Comparison of ENCODE assay signal across 23 cellular contexts in genomic region chr20:14331671-14332070, GRCh38. TPM values are rescaled to one million over a fixed set of nuclear protein-coding genes. Genes with fewer than 3 reads are reported as not detected.
A peak's percentile ranks its signal among the peaks of the same experiment; 100 is the strongest.
DNase-seq lines count a peak whose midpoint lies in the region; ATAC-seq and TF ChIP-seq lines count a peak whose summit lies in the region.
"Had no signal": no experiment of that assay in that cellular context is flagged by ENCODE, and none has a peak within 500 bp of the region (broad histone marks: within the 10 kb centered on the region; RNA-seq: fewer than 3 reads in every experiment).

No MANE protein-coding gene starts in this region.

- peak overlapping the region; percentile 26 for H3K27ac Mint-ChIP-seq in MCF 10A (ENCODE audit: low read depth, unreplicated experiment)
- H3K27ac Mint-ChIP-seq: activated CD4-positive, alpha-beta T cell treated with anti-CD3 and anti-CD28 coated beads, Interleukin-2, amount 10 ng/mL, durations not matched to agents 24 days and 14 days; effector memory CD8-positive, alpha-beta T cell; stimulated activated naive CD8-positive, alpha-beta T cell treated with anti-CD3 and anti-CD28 coated beads, Interleukin-15, Interleukin-2, amounts not matched to agents 100 ng/mL and 50 ng/mL, for 24 hours had no signal

- POLR2A ChIA-PET in MCF 10A (lab: Yijun Ruan, JAX), result interaction anchor here (0.6 to 3.0 kb wide), 12 partner anchors 8 to 713 kb away, joined by 3 to 25 read pairs (median 4); no protein-coding TSS in a partner anchor

- peaks cover 39% of the 10 kb centered on the region for H3K36me3 Mint-ChIP-seq in MCF 10A (ENCODE audit: insufficient read depth, unreplicated experiment)

- TF ChIP-seq CTCF in MCF 10A (IDR thresholded peaks at IDR 0.05; ENCODE audit: unreplicated experiment), result no peak
- TF ChIP-seq CTCF in breast epithelium (IDR thresholded peaks at IDR 0.05), result no peak
- TF ChIP-seq CTCF in foreskin keratinocyte (conservative IDR thresholded peaks at IDR 0.05), result no peak

- TF ChIP-seq POLR2A in breast epithelium (IDR thresholded peaks at IDR 0.05), result no peak

- CTCF ChIA-PET in MCF 10A (lab: Yijun Ruan, JAX), result interaction anchor here (0.5 to 1.8 kb wide), 11 partner anchors 9 to 1611 kb away, joined by 3 to 11 read pairs (median 3); no protein-coding TSS in a partner anchor

- H3K36me3 ChIP-seq in breast epithelium (no peaks in the 10 kb centered on the region), MG63 (peaks cover 14% of the 10 kb centered on the region)
- H3K36me3 ChIP-seq: left ventricle myocardium inferior, right atrium auricular region had no signal

- H3K27ac ChIP-seq in breast epithelium (no peak overlapping the region), foreskin keratinocyte (peak overlapping the region; percentile 19)
- H3K27ac ChIP-seq: left ventricle myocardium inferior, right atrium auricular region, tibial artery had no signal

- ATAC-seq in foreskin keratinocyte, result no peak
- ATAC-seq: effector memory CD8-positive, alpha-beta T cell had no signal

- H3K27me3 Mint-ChIP-seq in MCF 10A (ENCODE audit: insufficient read depth, unreplicated experiment), result no peaks in the 10 kb centered on the region
- H3K27me3 Mint-ChIP-seq: activated CD4-positive, alpha-beta T cell treated with anti-CD3 and anti-CD28 coated beads, Interleukin-2, amount 10 ng/mL, durations not matched to agents 24 days and 14 days; effector memory CD8-positive, alpha-beta T cell; stimulated activated naive CD8-positive, alpha-beta T cell treated with anti-CD3 and anti-CD28 coated beads, Interleukin-15, Interleukin-2, amounts not matched to agents 100 ng/mL and 50 ng/mL, for 24 hours had no signal

- H3K4me3 Mint-ChIP-seq in MCF 10A (ENCODE audit: unreplicated experiment), result peak overlapping the region; percentile 74
- H3K4me3 Mint-ChIP-seq: activated CD4-positive, alpha-beta T cell treated with anti-CD3 and anti-CD28 coated beads, Interleukin-2, amount 10 ng/mL, durations not matched to agents 24 days and 14 days; effector memory CD8-positive, alpha-beta T cell; stimulated activated naive CD8-positive, alpha-beta T cell treated with anti-CD3 and anti-CD28 coated beads, Interleukin-15, Interleukin-2, amounts not matched to agents 100 ng/mL and 50 ng/mL, for 24 hours had no signal

- H3K4me1 Mint-ChIP-seq in MCF 10A (ENCODE audit: insufficient read depth, unreplicated experiment), result peaks cover 16% of the 10 kb centered on the region
- H3K4me1 Mint-ChIP-seq: activated CD4-positive, alpha-beta T cell treated with anti-CD3 and anti-CD28 coated beads, Interleukin-2, amount 10 ng/mL, durations not matched to agents 24 days and 14 days had no signal

- intact Hi-C loops in MCF 10A (cut with micrococcal nuclease) (loop anchor here (10.0 kb wide), 1 partner anchor 543 kb away; no protein-coding TSS in a partner anchor), breast epithelium (cut with DNase I; ENCODE audit: low total_unique reads) (no loop called here), posterior cingulate gyrus (cut with DNase I) (loop anchor here (5.0 to 10.0 kb wide), 2 partner anchors 613 to 1596 kb away; no protein-coding TSS in a partner anchor)

- H3K4me1 ChIP-seq in breast epithelium, result no peaks in the 10 kb centered on the region
- peaks cover 24% of the 10 kb centered on the region for H3K4me1 ChIP-seq in foreskin keratinocyte
- H3K4me1 ChIP-seq: left ventricle myocardium inferior, right atrium auricular region had no signal

- H3K9me3 Mint-ChIP-seq in MCF 10A (ENCODE audit: unreplicated experiment), result no peaks in the 10 kb centered on the region
- H3K9me3 Mint-ChIP-seq: activated CD4-positive, alpha-beta T cell treated with anti-CD3 and anti-CD28 coated beads, Interleukin-2, amount 10 ng/mL, durations not matched to agents 24 days and 14 days; stimulated activated naive CD8-positive, alpha-beta T cell treated with anti-CD3 and anti-CD28 coated beads, Interleukin-15, Interleukin-2, amounts not matched to agents 100 ng/mL and 50 ng/mL, for 24 hours had no signal

- BruUV-seq in MCF 10A (replicated peaks; lab: Mats Ljungman, UMichigan), result no TSS peak

- H3K4me3 ChIP-seq in breast epithelium, result no peak overlapping the region
- no peak overlapping the region for H3K4me3 ChIP-seq in MG63
- H3K4me3 ChIP-seq: left ventricle myocardium inferior, right atrium auricular region, tibial artery had no signal

- no peak for DNase-seq in MCF 10A (ENCODE audit: unreplicated experiment)
- no peak for DNase-seq in breast epithelium (ENCODE audit: low spot score in 2 of 2)
- no peak for DNase-seq in foreskin keratinocyte
- DNase-seq in midbrain (lab: John Stamatoyannopoulos, UW), result peak; percentile 17
- DNase-seq in posterior cingulate gyrus, result no peak
- DNase-seq in NCI-H774 (lab: John Stamatoyannopoulos, UW), result no peak
- DNase-seq in MG63, result no peak
- no peak for DNase-seq in iPS-NIHi7 (ENCODE audit: extremely low spot score)
- DNase-seq: 8988T; activated CD4-positive, alpha-beta T cell treated with anti-CD3 and anti-CD28 coated beads, Interleukin-2, amount 10 ng/mL, durations not matched to agents 24 days and 14 days; activated naive CD4-positive, alpha-beta T cell treated with anti-CD3 and anti-CD28 coated beads, Interleukin-2, amount 50 U/mL, for 16 hours; anterior cingulate cortex; DMS79; effector memory CD8-positive, alpha-beta T cell; left ventricle myocardium inferior; NCI-H1092 treated with DMSO at 0.1 percent for 48 hours; NCI-H2081 treated with DMSO at 0.1 percent for 48 hours; NCI-H446; SHP77 treated with DMSO at 0.1 percent for 48 hours; tibial artery had no signal

- no peaks in the 10 kb centered on the region for H3K9me3 ChIP-seq in breast epithelium
- no peaks in the 10 kb centered on the region for H3K9me3 ChIP-seq in MG63
- H3K9me3 ChIP-seq: left ventricle myocardium inferior, right atrium auricular region, tibial artery had no signal

- H3K27me3 ChIP-seq in breast epithelium (no peaks in the 10 kb centered on the region), foreskin keratinocyte (no peaks in the 10 kb centered on the region), MG63 (no peaks in the 10 kb centered on the region)
- H3K27me3 ChIP-seq: right atrium auricular region, tibial artery had no signal

RNA-seq across cellular contexts. Expression of gene FLRT3, which starts 5.7 kb away (rescaled TPM):
- 13.3 and 15.7 TPM in 2 replicates for total RNA-seq in MCF 10A (2022)
- total RNA-seq in breast epithelium, result 10 to 100 TPM in 1 of 3 donors, 1 to 10 TPM in 1, under 1 TPM in 1; under 0.01 to 12.0 (median 6.2) TPM
- total RNA-seq in foreskin keratinocyte, result 53.6 and 61.2 TPM in 2 replicates
- polyA plus RNA-seq in foreskin keratinocyte, result 12.9 and 14.2 TPM in 2 replicates
- total RNA-seq in MG63 (2014; rRNA removed; shearing (Covaris generic); ENCODE audit: low replicate concordance), result 32.3 and 51.6 TPM in 2 replicates
- total RNA-seq: activated CD4-positive, alpha-beta T cell treated with anti-CD3 and anti-CD28 coated beads, Interleukin-2, amount 10 ng/mL, durations not matched to agents 24 days and 14 days; T-helper 1 cell treated with Interleukin-12 subunit alpha and Interleukin-12 subunit beta and Interleukin-4 antibody, amounts not matched to agents 30 ng/mL and 1 ng/mL, for 36 hours had no signal
